In genomic region chr16:1290032-1290431, GRCh38 we compare ENCODE assay signal across 1 cellular context.
TF ChIP-seq lines count a peak whose summit lies in the region.

No MANE protein-coding gene starts in this region.

TF ChIP-seq in GM23338, 12 proteins besides CTCF, POLR2A, EP300 and RAD21:
- no peak for TF ChIP-seq JUNB (IDR thresholded peaks at IDR 0.05; ENCODE audit: unreplicated experiment)
- TF ChIP-seq ZNF462 (CRISPR knock-in tag; IDR thresholded peaks at IDR 0.05), result no peak
- no peak for TF ChIP-seq ZNF331 (CRISPR knock-in tag; IDR thresholded peaks at IDR 0.05; ENCODE audit: low read depth)
- TF ChIP-seq ETS1 (IDR thresholded peaks at IDR 0.05), result no peak
- no peak for TF ChIP-seq NANOG (IDR thresholded peaks at IDR 0.05; ENCODE audit: borderline replicate concordance)
- TF ChIP-seq CREB1 (CRISPR knock-in tag; IDR thresholded peaks at IDR 0.05; ENCODE audit: low read depth), result no peak
- TF ChIP-seq EZH2phosphoT487 (IDR thresholded peaks at IDR 0.05; ENCODE audit: unreplicated experiment), result no peak
- no peak for TF ChIP-seq STAT1 (IDR thresholded peaks at IDR 0.05; ENCODE audit: unreplicated experiment)
- no peak for TF ChIP-seq ZNF114 (CRISPR knock-in tag; IDR thresholded peaks at IDR 0.05)
- no peak for TF ChIP-seq EZH2 (IDR thresholded peaks at IDR 0.05; ENCODE audit: low read depth, unreplicated experiment)
- no peak for TF ChIP-seq POLR2AphosphoS5 (IDR thresholded peaks at IDR 0.05; ENCODE audit: low read depth)
- TF ChIP-seq, protein P1, sequence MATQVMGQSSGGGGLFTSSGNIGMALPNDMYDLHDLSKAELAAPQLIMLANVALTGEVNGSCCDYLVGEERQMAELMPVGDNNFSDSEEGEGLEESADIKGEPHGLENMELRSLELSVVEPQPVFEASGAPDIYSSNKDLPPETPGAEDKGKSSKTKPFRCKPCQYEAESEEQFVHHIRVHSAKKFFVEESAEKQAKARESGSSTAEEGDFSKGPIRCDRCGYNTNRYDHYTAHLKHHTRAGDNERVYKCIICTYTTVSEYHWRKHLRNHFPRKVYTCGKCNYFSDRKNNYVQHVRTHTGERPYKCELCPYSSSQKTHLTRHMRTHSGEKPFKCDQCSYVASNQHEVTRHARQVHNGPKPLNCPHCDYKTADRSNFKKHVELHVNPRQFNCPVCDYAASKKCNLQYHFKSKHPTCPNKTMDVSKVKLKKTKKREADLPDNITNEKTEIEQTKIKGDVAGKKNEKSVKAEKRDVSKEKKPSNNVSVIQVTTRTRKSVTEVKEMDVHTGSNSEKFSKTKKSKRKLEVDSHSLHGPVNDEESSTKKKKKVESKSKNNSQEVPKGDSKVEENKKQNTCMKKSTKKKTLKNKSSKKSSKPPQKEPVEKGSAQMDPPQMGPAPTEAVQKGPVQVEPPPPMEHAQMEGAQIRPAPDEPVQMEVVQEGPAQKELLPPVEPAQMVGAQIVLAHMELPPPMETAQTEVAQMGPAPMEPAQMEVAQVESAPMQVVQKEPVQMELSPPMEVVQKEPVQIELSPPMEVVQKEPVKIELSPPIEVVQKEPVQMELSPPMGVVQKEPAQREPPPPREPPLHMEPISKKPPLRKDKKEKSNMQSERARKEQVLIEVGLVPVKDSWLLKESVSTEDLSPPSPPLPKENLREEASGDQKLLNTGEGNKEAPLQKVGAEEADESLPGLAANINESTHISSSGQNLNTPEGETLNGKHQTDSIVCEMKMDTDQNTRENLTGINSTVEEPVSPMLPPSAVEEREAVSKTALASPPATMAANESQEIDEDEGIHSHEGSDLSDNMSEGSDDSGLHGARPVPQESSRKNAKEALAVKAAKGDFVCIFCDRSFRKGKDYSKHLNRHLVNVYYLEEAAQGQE (IDR thresholded peaks at IDR 0.05; ENCODE audit: unreplicated experiment), result no peak
